ENCODE assay signal across 17 cellular contexts in the genomic region with DNA sequence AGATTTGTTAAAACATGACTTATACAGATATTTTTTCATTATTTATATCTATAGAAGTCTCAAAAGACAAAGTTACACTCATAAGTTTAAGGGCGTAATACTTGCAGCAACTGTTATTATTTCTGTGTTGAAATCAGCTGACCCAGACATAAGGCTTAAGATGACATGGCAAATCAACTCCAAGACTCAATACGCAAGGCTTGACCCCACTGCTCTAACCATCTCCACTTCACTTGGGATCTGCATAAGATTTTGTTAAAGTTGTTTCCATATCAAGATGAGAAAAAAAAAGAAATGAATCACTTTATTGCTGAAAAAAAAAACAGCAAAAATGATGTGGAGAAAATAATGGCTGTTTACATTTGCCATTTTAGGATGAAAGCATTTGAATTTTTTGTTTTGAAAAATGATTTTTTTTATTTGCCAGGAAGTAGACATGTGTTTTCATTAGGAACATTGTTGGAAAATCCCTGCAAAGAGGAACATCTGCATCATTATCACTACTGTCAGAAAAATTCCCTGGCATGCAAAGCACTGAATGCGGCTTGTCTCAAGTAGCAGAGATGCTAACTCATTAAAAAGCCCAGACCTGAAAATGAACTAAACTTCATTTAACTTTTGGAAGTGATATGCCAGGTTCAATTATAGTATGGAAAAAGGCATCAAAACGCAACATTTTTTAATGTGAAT.
A peak's percentile ranks its signal among the peaks of the same experiment; 100 is the strongest.
DNase-seq lines count a peak whose midpoint lies in the region; ATAC-seq, FAIRE-seq and TF ChIP-seq lines count a peak whose summit lies in the region.
"Had no signal": no experiment of that assay in that cellular context is flagged by ENCODE, and none has a peak within 500 bp of the region (broad histone marks: within the 10 kb centered on the region; RNA-seq: fewer than 3 reads in every experiment).

No MANE protein-coding gene starts in this region.

- H3K9me3 Mint-ChIP-seq in astrocyte (ENCODE audit: unreplicated experiment), result no peaks in the 10 kb centered on the region
- peaks cover 5% of the 10 kb centered on the region for H3K9me3 Mint-ChIP-seq in activated T-cell treated with anti-CD3 and anti-CD28 coated beads, Interleukin-2, amount 50 U/mL, for 4 hours

- H3K9ac ChIP-seq in astrocyte (ENCODE audit: low read length) (no peak overlapping the region), smooth muscle cell (ENCODE audit: low read depth) (no peak overlapping the region)

- H3K4me1 ChIP-seq in astrocyte (ENCODE audit: insufficient read depth, low read length), result no peaks in the 10 kb centered on the region
- peaks cover 9% of the 10 kb centered on the region for H3K4me1 ChIP-seq in smooth muscle cell (ENCODE audit: low read depth)
- H3K4me1 ChIP-seq: SJSA1 had no signal

- H3K4me2 ChIP-seq in astrocyte (ENCODE audit: low read length), result no peak overlapping the region
- H3K4me2 ChIP-seq in smooth muscle cell, result peak overlapping the region; percentile 10
- H3K4me2 ChIP-seq: PC-9 had no signal

- peaks cover 13% of the 10 kb centered on the region for H3K4me1 Mint-ChIP-seq in astrocyte (ENCODE audit: low read depth, unreplicated experiment)
- H3K4me1 Mint-ChIP-seq in activated T-cell treated with anti-CD3 and anti-CD28 coated beads, Interleukin-2, amount 50 U/mL, for 4 hours (ENCODE audit: low read depth), result no peaks in the 10 kb centered on the region

- no peak overlapping the region for H3K4me3 Mint-ChIP-seq in astrocyte (ENCODE audit: unreplicated experiment)
- H3K4me3 Mint-ChIP-seq in activated T-cell treated with anti-CD3 and anti-CD28 coated beads, Interleukin-2, amount 50 U/mL, for 4 hours, result no peak overlapping the region

- no peaks in the 10 kb centered on the region for H3K36me3 Mint-ChIP-seq in astrocyte (ENCODE audit: low read depth, unreplicated experiment)
- no peaks in the 10 kb centered on the region for H3K36me3 Mint-ChIP-seq in activated T-cell treated with anti-CD3 and anti-CD28 coated beads, Interleukin-2, amount 50 U/mL, for 4 hours (ENCODE audit: insufficient read depth)

- H2AFZ ChIP-seq in astrocyte (ENCODE audit: low read depth, low read length) (no peak overlapping the region), smooth muscle cell (ENCODE audit: low read depth) (no peak overlapping the region)
- H2AFZ ChIP-seq: PC-9 had no signal

- H3F3A ChIP-seq in smooth muscle cell (ENCODE audit: low read depth), result no peaks in the 10 kb centered on the region

- H3K27ac Mint-ChIP-seq in astrocyte (ENCODE audit: unreplicated experiment), result no peak overlapping the region

- FAIRE-seq in astrocyte (lab: Jason Lieb, UNC), result no peak
- FAIRE-seq: GM19239 had no signal

- no peaks in the 10 kb centered on the region for H3K79me2 ChIP-seq in astrocyte (ENCODE audit: insufficient read depth, low read length)
- no peaks in the 10 kb centered on the region for H3K79me2 ChIP-seq in smooth muscle cell (ENCODE audit: low read depth)

- H3K27me3 ChIP-seq in astrocyte (ENCODE audit: insufficient read depth, low read length), result no peaks in the 10 kb centered on the region
- no peaks in the 10 kb centered on the region for H3K27me3 ChIP-seq in smooth muscle cell (ENCODE audit: low read depth)
- H3K27me3 ChIP-seq: SJSA1 had no signal

- H3K27ac ChIP-seq in astrocyte (ENCODE audit: low read depth, low read length) (no peak overlapping the region), smooth muscle cell (ENCODE audit: low read depth) (peak overlapping the region; percentile 47)
- H3K27ac ChIP-seq: PC-9, SJSA1 had no signal

- DNase-seq in EL, result peak; percentile 21
- DNase-seq in astrocyte (ENCODE audit: low read depth), result peak; percentile 23
- DNase-seq in fibroblast of villous mesenchyme (ENCODE audit: low read depth), result peak; percentile 64
- DNase-seq in smooth muscle cell (lab: John Stamatoyannopoulos, UW; ENCODE audit: unreplicated experiment), result no peak
- DNase-seq in activated T-cell treated with anti-CD3 and anti-CD28 coated beads, Interleukin-2, amount 50 U/mL, for 4 hours, result no peak
- no peak for DNase-seq in stimulated activated CD4-positive, alpha-beta T cell treated with anti-CD3 and anti-CD28 coated beads, Interleukin-4, amount 100 ng/mL, for 4 hours
- DNase-seq: C1 segment of cervical spinal cord, DMS 273 treated with DMSO at 0.1 percent for 48 hours, NCI-H1048, NCI-H1436 treated with DMSO at 0.1 percent for 48 hours, NCI-H2081, NCI-H510A treated with DMSO at 0.1 percent for 48 hours, NCI-H82, PC-9 had no signal

- H3K4me3 ChIP-seq in astrocyte (ENCODE audit: insufficient read depth, low read depth, low read length) (no peak overlapping the region), fibroblast of villous mesenchyme (ENCODE audit: low read depth, low read length) (no peak overlapping the region), smooth muscle cell (no peak overlapping the region)
- H3K4me3 ChIP-seq: PC-9, SJSA1 had no signal

- TF ChIP-seq CTCF in astrocyte (IDR thresholded peaks at IDR 0.05; ENCODE audit: insufficient read depth, low read depth, low read length) (no peak), fibroblast of villous mesenchyme (IDR thresholded peaks at IDR 0.05; ENCODE audit: insufficient read depth, low read depth, low read length) (no peak), smooth muscle cell (IDR thresholded peaks at IDR 0.05; ENCODE audit: borderline replicate concordance, insufficient read depth, poor library complexity, severe bottlenecking) (no peak)

- H3K9me3 ChIP-seq in astrocyte (ENCODE audit: insufficient read depth, low read depth, low read length) (no peaks in the 10 kb centered on the region), smooth muscle cell (replicated peaks; ENCODE audit: low read depth) (no peaks in the 10 kb centered on the region)
- H3K9me3 ChIP-seq: SJSA1 had no signal

- no peaks in the 10 kb centered on the region for H3K27me3 Mint-ChIP-seq in astrocyte (ENCODE audit: low read depth, unreplicated experiment)
- H3K27me3 Mint-ChIP-seq in activated T-cell treated with anti-CD3 and anti-CD28 coated beads, Interleukin-2, amount 50 U/mL, for 4 hours (ENCODE audit: low read depth), result no peaks in the 10 kb centered on the region

- H4K20me1 ChIP-seq in astrocyte (ENCODE audit: insufficient read depth, low read length) (no peaks in the 10 kb centered on the region), smooth muscle cell (ENCODE audit: low read depth) (no peaks in the 10 kb centered on the region)

- no peaks in the 10 kb centered on the region for H3K36me3 ChIP-seq in astrocyte (ENCODE audit: insufficient read depth, low read length)
- H3K36me3 ChIP-seq in smooth muscle cell (ENCODE audit: low read depth), result no peaks in the 10 kb centered on the region
- H3K36me3 ChIP-seq: SJSA1 had no signal

- ATAC-seq in activated T-cell treated with anti-CD3 and anti-CD28 coated beads, Interleukin-2, amount 50 U/mL, for 4 hours, result no peak
- no peak for ATAC-seq in HG02763 (IDR thresholded peaks at IDR 0.05; ENCODE audit: unreplicated experiment)

- 40% methylated on average over 4 of the region's 4 CpGs for WGBS in smooth muscle cell (ENCODE audit: low lambda C conversion rate)

Comparison
In these comparisons a context has a peak if more than half of its experiments do, and no peak if none do; other contexts are left out.
1. DNase-seq: peak in EL (single experiment), astrocyte (single experiment) and fibroblast of villous mesenchyme (single experiment); none in smooth muscle cell (single experiment), activated T-cell treated with anti-CD3 and anti-CD28 coated beads, Interleukin-2, amount 50 U/mL, for 4 hours (single experiment) and stimulated activated CD4-positive, alpha-beta T cell treated with anti-CD3 and anti-CD28 coated beads, Interleukin-4, amount 100 ng/mL, for 4 hours (0 of 2).